26 cellular contexts compared by ENCODE assay signal in the genomic region with DNA sequence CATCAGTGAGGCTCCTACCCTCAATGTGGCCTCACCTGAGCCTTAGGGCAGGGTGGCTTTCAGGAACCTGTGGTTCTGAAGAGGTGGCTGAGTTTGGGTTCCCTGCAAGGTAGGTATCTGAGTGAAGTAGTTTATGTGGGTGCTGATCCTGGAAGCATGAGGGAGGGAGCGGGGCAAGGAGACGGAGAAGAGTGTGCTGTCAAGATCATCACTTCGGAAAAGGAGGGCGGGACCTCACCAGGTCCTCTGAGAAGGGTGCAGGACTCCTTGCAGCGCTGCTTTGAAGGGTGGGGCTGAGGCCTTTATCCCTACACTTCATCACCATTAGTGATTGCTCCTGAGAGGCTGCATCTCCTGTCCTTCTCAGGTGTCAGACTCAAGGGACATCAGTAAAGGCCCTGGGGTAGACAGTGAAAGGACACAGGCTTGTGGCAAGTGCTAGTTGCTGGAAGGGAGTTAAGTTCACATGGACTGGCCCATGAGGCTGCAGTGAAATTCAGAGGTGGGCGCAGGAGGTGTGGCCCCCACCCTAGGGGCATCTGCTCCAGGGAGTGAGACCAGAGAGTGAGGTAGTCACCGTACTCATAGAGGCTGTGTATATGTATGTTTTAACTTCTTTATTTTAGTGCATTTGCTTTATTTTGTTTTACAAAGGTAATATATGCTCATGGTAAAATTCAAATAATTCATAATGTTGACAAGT. TPM values are rescaled to one million over a fixed set of nuclear protein-coding genes. Genes with fewer than 3 reads are reported as not detected.
A peak's percentile ranks its signal among the peaks of the same experiment; 100 is the strongest.
DNase-seq lines count a peak whose midpoint lies in the region; ATAC-seq, FAIRE-seq and TF ChIP-seq lines count a peak whose summit lies in the region.
"Had no signal": no experiment of that assay in that cellular context is flagged by ENCODE, and none has a peak within 500 bp of the region (broad histone marks: within the 10 kb centered on the region; RNA-seq: fewer than 3 reads in every experiment).

No MANE protein-coding gene starts in this region.

- DNase-seq in NCI-H1436 (lab: John Stamatoyannopoulos, UW): peak; percentile 14
- DNase-seq in NCI-H1436 treated with DMSO at 0.1 percent for 48 hours (lab: John Stamatoyannopoulos, UW): no peak
- DNase-seq in CD14-positive monocyte (ENCODE audit: low spot score): no peak
- DNase-seq in H1 (ENCODE audit: low read depth in 1 of 2, low spot score in 2 of 2): no peak
- DNase-seq in neuronal stem cell (ENCODE audit: low spot score): no peak
- no peak for DNase-seq in activated effector memory CD4-positive, alpha-beta T cell treated with Interleukin-2 at 50 U/mL for 16 hours
- DNase-seq: CD4-positive, alpha-beta memory T cell; CD4-positive, CD25-positive, alpha-beta regulatory T cell; CD8-positive, alpha-beta memory T cell; COR-L47; DMS 273 treated with DMSO at 0.1 percent for 48 hours; DMS153; DMS53; DMS79; DND-41; EL; GDM1 had no signal

- H4K5ac ChIP-seq in H1 (ENCODE audit: insufficient read length, low read depth, low read length): no peak overlapping the region

- H3K4me2 ChIP-seq in H1 (ENCODE audit: insufficient read depth in 1 of 2, low read depth in 2 of 2, low read length in 2 of 2) (no peak overlapping the region), neuronal stem cell (ENCODE audit: insufficient read depth, low read length, poor library complexity, severe bottlenecking) (no peak overlapping the region)
- H3K4me2 ChIP-seq: A549; BLaER1 treated with 17β-estradiol and CSF1 and Interleukin-3, amounts not matched to agents 10 nM and 100 nM had no signal

- H3K36me3 ChIP-seq in H1 (ENCODE audit: control insufficient read depth in 2 of 4, insufficient read depth in 4 of 4, low read length in 3 of 4) (no peaks in the 10 kb centered on the region), neuronal stem cell (replicated peaks in 1 of 2; ENCODE audit: control insufficient read depth in 2 of 2, insufficient read depth in 2 of 2, low read length in 2 of 2) (no peaks in the 10 kb centered on the region)
- H3K36me3 ChIP-seq: BLaER1 treated with 17β-estradiol and CSF1 and Interleukin-3, amounts not matched to agents 10 nM and 100 nM had no signal

- H3K79me1 ChIP-seq in H1 (ENCODE audit: low read depth, low read length) (no peaks in the 10 kb centered on the region; the same call in 1 of the 2 replicates), neuronal stem cell (ENCODE audit: low read depth, low read length) (no peaks in the 10 kb centered on the region)

- H2BK15ac ChIP-seq in H1 (ENCODE audit: low read length) (peak overlapping the region; percentile 31; the same call in 1 of the 2 replicates), neuronal stem cell (ENCODE audit: low read length) (peak overlapping the region; percentile 33)

- no peak overlapping the region for H3K4me3 Mint-ChIP-seq in CD14-positive monocyte
- H3K4me3 Mint-ChIP-seq: B cell; CD4-positive, alpha-beta memory T cell; CD4-positive, CD25-positive, alpha-beta regulatory T cell; CD8-positive, alpha-beta memory T cell had no signal

- TF ChIP-seq POLR2A in H1 (IDR thresholded peaks at IDR 0.05; ENCODE audit: control extremely low read depth in 1 of 2, low read depth in 2 of 2, low read length in 2 of 2): no peak

- H3K27ac Mint-ChIP-seq in CD14-positive monocyte: peak overlapping the region in 5 of 7 donors; percentile 17 to 83 (median 48)
- H3K27ac Mint-ChIP-seq: B cell; CD4-positive, CD25-positive, alpha-beta regulatory T cell; CD8-positive, alpha-beta memory T cell had no signal

- no peak overlapping the region for H3K56ac ChIP-seq in H1 (replicated peaks; ENCODE audit: insufficient read length, low read depth, low read length)

- no peak for TF ChIP-seq RAD21 in H1 (IDR thresholded peaks at IDR 0.05 in 1 of 2, conservative IDR thresholded peaks at IDR 0.05 in 1 of 2; ENCODE audit: low read depth in 2 of 2, low read length in 2 of 2)

- FAIRE-seq in H1 (lab: Jason Lieb, UNC): no peak
- FAIRE-seq: A549, GM12878, GM12892, GM18507 had no signal

- H3K4me3 ChIP-seq in H1 (ENCODE audit: extremely low read depth in 1 of 4, insufficient read depth in 2 of 4, low read depth in 3 of 4, low read length in 4 of 4) (no peak overlapping the region), neuronal stem cell (ENCODE audit: low read length in 2 of 2) (no peak overlapping the region)
- H3K4me3 ChIP-seq: A549; BLaER1 treated with 17β-estradiol and CSF1 and Interleukin-3, amounts not matched to agents 10 nM and 100 nM; GM12878 had no signal

- 94% methylated on average over 7 of the region's 7 CpGs; no CpG with 5 or more reads in 1 of the 2 experiments for WGBS in H1 (ENCODE audit: extremely low coverage in 1 of 2, insufficient coverage in 1 of 2, insufficient read length in 1 of 2, insufficient replicate concordance in 2 of 2, low coverage in 1 of 2, low lambda C conversion rate in 2 of 2, missing lambda C conversion rate in 1 of 2), 2 experiments
- WGBS in neuronal stem cell (ENCODE audit: extremely low coverage in 2 of 2, insufficient read length in 2 of 2, insufficient replicate concordance in 1 of 2), 2 donors: no CpG with 5 or more reads among the region's 7 CpGs

- H2BK120ac ChIP-seq in H1 (replicated peaks; ENCODE audit: low read depth, low read length) (no peak overlapping the region), neuronal stem cell (ENCODE audit: low read depth, low read length) (no peak overlapping the region)

- no peaks in the 10 kb centered on the region for H3K9me3 Mint-ChIP-seq in CD14-positive monocyte
- H3K9me3 Mint-ChIP-seq: CD4-positive, CD25-positive, alpha-beta regulatory T cell; CD8-positive, alpha-beta memory T cell had no signal

- H3K4ac ChIP-seq in H1 (replicated peaks; ENCODE audit: insufficient read length, low read depth, low read length) (no peak overlapping the region), neuronal stem cell (ENCODE audit: low read length) (no peak overlapping the region)

- no peak for ATAC-seq in HG02759 (IDR thresholded peaks at IDR 0.05; ENCODE audit: unreplicated experiment)
- ATAC-seq: A549, GM12878 had no signal

- H3K27me3 ChIP-seq in H1 (replicated peaks in 1 of 4; ENCODE audit: control insufficient read depth in 3 of 4, extremely low read depth in 1 of 4, insufficient read depth in 3 of 4, low read length in 3 of 4) (no peaks in the 10 kb centered on the region; a peak in 1 of 7 replicates), neuronal stem cell (ENCODE audit: control insufficient read depth in 3 of 3, insufficient read depth in 3 of 3, low read depth in 1 of 3, low read length in 3 of 3) (peaks cover 0 to 23% (median 0%) of the 10 kb centered on the region in 3 experiments)
- H3K27me3 ChIP-seq: BLaER1 treated with 17β-estradiol and CSF1 and Interleukin-3, amounts not matched to agents 10 nM and 100 nM had no signal

- no peaks in the 10 kb centered on the region for H3K27me3 Mint-ChIP-seq in CD14-positive monocyte (ENCODE audit: low read depth in 3 of 3)

- CTCF ChIA-PET in H1 (lab: Charles Lee; ENCODE audit: partially characterized antibody): no interaction called here

- H3K79me2 ChIP-seq in H1 (ENCODE audit: control insufficient read depth in 1 of 2, insufficient read depth in 2 of 2, low read length in 2 of 2): no peaks in the 10 kb centered on the region

- intact Hi-C loops in CD14-positive monocyte (cut with micrococcal nuclease): loop anchor here (10.0 kb wide), 1 partner anchor 55 kb away; a partner anchor contains a TSS

- H4K20me1 ChIP-seq in H1 (replicated peaks in 1 of 2; ENCODE audit: control insufficient read depth in 1 of 2, insufficient read depth in 2 of 2, low read length in 2 of 2): no peaks in the 10 kb centered on the region
- H4K20me1 ChIP-seq: BLaER1 treated with 17β-estradiol and CSF1 and Interleukin-3, amounts not matched to agents 10 nM and 100 nM had no signal

- H3K23ac ChIP-seq in H1 (ENCODE audit: insufficient read length) (no peak overlapping the region), neuronal stem cell (ENCODE audit: low read depth, low read length, poor library complexity) (peak overlapping the region; percentile 21)

- H3K9me3 ChIP-seq in H1 (ENCODE audit: insufficient read depth in 2 of 2, low read depth in 1 of 2, low read length in 1 of 2) (no peaks in the 10 kb centered on the region), neuronal stem cell (replicated peaks in 1 of 2; ENCODE audit: control insufficient read depth in 2 of 2, insufficient read depth in 1 of 2, low read depth in 1 of 2, low read length in 2 of 2) (no peaks in the 10 kb centered on the region)
- H3K9me3 ChIP-seq: A549; BLaER1 treated with 17β-estradiol and CSF1 and Interleukin-3, amounts not matched to agents 10 nM and 100 nM had no signal

- peaks cover 53% of the 10 kb centered on the region for H3K4me1 Mint-ChIP-seq in CD14-positive monocyte
- H3K4me1 Mint-ChIP-seq: B cell; CD4-positive, alpha-beta memory T cell; CD4-positive, CD25-positive, alpha-beta regulatory T cell; CD8-positive, alpha-beta memory T cell had no signal

- H4K91ac ChIP-seq in H1 (replicated peaks; ENCODE audit: insufficient read length, low read length) (peak overlapping the region; percentile 20), neuronal stem cell (ENCODE audit: low read depth, low read length, poor library complexity) (no peak overlapping the region)

- TF ChIP-seq CTCF in CD14-positive monocyte (IDR thresholded peaks at IDR 0.05) (no peak), H1 (IDR thresholded peaks at IDR 0.05; ENCODE audit: control extremely low read depth in 1 of 3, insufficient read depth in 1 of 3, low read depth in 1 of 3, low read length in 3 of 3) (no peak)

- peaks cover 20% of the 10 kb centered on the region in 2 donors for H3K36me3 Mint-ChIP-seq in CD14-positive monocyte
- H3K36me3 Mint-ChIP-seq: CD4-positive, alpha-beta memory T cell; CD4-positive, CD25-positive, alpha-beta regulatory T cell; CD8-positive, alpha-beta memory T cell had no signal

- H2BK12ac ChIP-seq in H1 (ENCODE audit: low read depth, low read length): 0 out of 2 replicates have a peak overlapping the region, but pooled peaks have one; percentile 55
- H2BK12ac ChIP-seq in neuronal stem cell (ENCODE audit: low read length): no peak overlapping the region

- H2BK5ac ChIP-seq in H1 (ENCODE audit: low read depth, low read length): no peak overlapping the region
- H2BK5ac ChIP-seq in neuronal stem cell (ENCODE audit: low read length): no peak overlapping the region

- no peak overlapping the region for H3K14ac ChIP-seq in H1 (ENCODE audit: insufficient read length)
- no peak overlapping the region for H3K14ac ChIP-seq in neuronal stem cell (ENCODE audit: low read length)

- no peak overlapping the region for H4K8ac ChIP-seq in H1 (ENCODE audit: extremely low read depth, insufficient read depth, low read length)
- H4K8ac ChIP-seq in neuronal stem cell (ENCODE audit: low read depth, low read length): no peak overlapping the region

- no peak overlapping the region for H2AFZ ChIP-seq in H1 (ENCODE audit: low read length)
- H2AFZ ChIP-seq in neuronal stem cell (ENCODE audit: low read length): no peak overlapping the region

- POLR2A ChIA-PET in H1 (lab: Charles Lee; ENCODE audit: partially characterized antibody): no interaction called here

- H2AK5ac ChIP-seq in H1 (ENCODE audit: low read depth, low read length) (no peak overlapping the region), neuronal stem cell (ENCODE audit: low read depth, low read length) (no peak overlapping the region)

- H2BK20ac ChIP-seq in H1 (ENCODE audit: low read length): no peak overlapping the region

- H3K18ac ChIP-seq in H1 (ENCODE audit: extremely low read depth, low read length): no peak overlapping the region
- H3K18ac ChIP-seq in neuronal stem cell (ENCODE audit: low read length): no peak overlapping the region

- no peak for TF ChIP-seq EP300 in H1 (IDR thresholded peaks at IDR 0.05; ENCODE audit: borderline replicate concordance in 1 of 2, low read depth in 2 of 2, low read length in 2 of 2)

- H3K27ac ChIP-seq in H1 (ENCODE audit: low read depth, low read length) (no peak overlapping the region), neuronal stem cell (replicated peaks; ENCODE audit: low read length) (no peak overlapping the region)
- H3K27ac ChIP-seq: 22Rv1; A549; BLaER1 treated with 17β-estradiol and CSF1 and Interleukin-3, amounts not matched to agents 10 nM and 100 nM; C4-2B had no signal

- H3K4me1 ChIP-seq in H1 (replicated peaks in 1 of 4; ENCODE audit: control insufficient read depth in 3 of 4, insufficient read depth in 4 of 4, low read length in 3 of 4): no peaks in the 10 kb centered on the region
- H3K4me1 ChIP-seq in neuronal stem cell (ENCODE audit: control insufficient read depth in 2 of 2, insufficient read depth in 1 of 2, low read depth in 1 of 2, low read length in 2 of 2): no peaks in the 10 kb centered on the region
- H3K4me1 ChIP-seq: A549 had no signal

- no peaks in the 10 kb centered on the region for H3K23me2 ChIP-seq in H1 (ENCODE audit: low read depth, low read length)

- H3K9ac ChIP-seq in H1 (replicated peaks in 1 of 4; ENCODE audit: extremely low read depth in 1 of 4, low read depth in 3 of 4, low read length in 3 of 4) (no peak overlapping the region), neuronal stem cell (ENCODE audit: low read depth, low read length, poor library complexity) (no peak overlapping the region)
- H3K9ac ChIP-seq: BLaER1 treated with 17β-estradiol and CSF1 and Interleukin-3, amounts not matched to agents 10 nM and 100 nM had no signal

RNA-seq across cellular contexts. Expression of a gene that starts 57.3 kb away (rescaled TPM):
- 10 to 100 TPM; 19.6 to 23.4 TPM for polyA plus RNA-seq in CD14-positive monocyte
- total RNA-seq in H1 (2021; fragmentation: NEBNext Ultra II Directional; extraction: Animal tissue kit (Norgen Biotek cat#: 25700)): 75.3 and 83.7 TPM in 2 replicates
- 34.5 and 47.8 TPM in 2 replicates for polyA plus RNA-seq in H1 (2011; rRNA removed)
- 40.8 TPM for polyA plus RNA-seq in H1 (2011; cell fraction: cytosol; rRNA removed)
- polyA plus RNA-seq in H1 (2011; cell fraction: nucleus; rRNA removed): 65.6 TPM
- 51.1 to 58.7 TPM (median 53.7 TPM) in 4 replicates for polyA plus RNA-seq in H1 (2012, experiment 1 of 2)
- 35.2 TPM for polyA plus RNA-seq in H1 (2012, experiment 2 of 2)
- 90.5 TPM for polyA plus RNA-seq in H1 (2013, experiment 1 of 2)
- 94.8 TPM for polyA plus RNA-seq in H1 (2013, experiment 2 of 2)
- polyA minus RNA-seq in H1 (2011; rRNA and poly(A)+ RNA removed): 34.8 and 35.8 TPM in 2 replicates
- polyA minus RNA-seq in H1 (2011; cell fraction: cytosol; rRNA and poly(A)+ RNA removed): 32.2 TPM
- 36.7 TPM for polyA minus RNA-seq in H1 (2011; cell fraction: nucleus; rRNA and poly(A)+ RNA removed)
- polyA plus RNA-seq in neuronal stem cell (2013, experiment 1 of 2): 40.1 TPM
- 39.4 TPM for polyA plus RNA-seq in neuronal stem cell (2013, experiment 2 of 2)
